ENCODE assay signal across 16 cellular contexts in genomic region chr2:166334800-166335199, GRCh38. TPM values are rescaled to one million over a fixed set of nuclear protein-coding genes. Genes with fewer than 3 reads are reported as not detected.
"Had no signal": no experiment of that assay in that cellular context is flagged by ENCODE, and none has a peak within 500 bp of the region (broad histone marks: within the 10 kb centered on the region; RNA-seq: fewer than 3 reads in every experiment).

No MANE protein-coding gene starts in this region.

- H3K36me3 ChIP-seq: ascending aorta, breast epithelium, gastroesophageal sphincter, ovary, sigmoid colon, spleen, upper lobe of right lung had no signal

- H3K9me3 ChIP-seq: ascending aorta, breast epithelium, gastroesophageal sphincter, ovary, sigmoid colon, spleen, upper lobe of right lung had no signal

- H3K4me3 ChIP-seq: ascending aorta, breast epithelium, gastroesophageal sphincter, ovary, sigmoid colon, spleen, upper lobe of right lung had no signal

- DNase-seq: activated CD4-positive, alpha-beta T cell treated with anti-CD3 and anti-CD28 coated beads, Interleukin-2, amount 50 U/mL, for 1 hour; activated naive CD4-positive, alpha-beta T cell treated with Interleukin-2 at 50 U/mL for 16 hours; activated T-cell treated with anti-CD3 and anti-CD28 coated beads for 4 hours; cerebellar nuclear complex; effector memory CD8-positive, alpha-beta T cell; mammary epithelial cell; ovary; sigmoid colon; spleen; stimulated activated naive CD8-positive, alpha-beta T cell treated with anti-CD3 and anti-CD28 coated beads, Interleukin-15, amount 100 ng/mL, for 72 hours; T1000; upper lobe of right lung had no signal

- H3K27ac ChIP-seq: ascending aorta, breast epithelium, gastroesophageal sphincter, ovary, sigmoid colon, upper lobe of right lung had no signal

RNA-seq across cellular contexts. Expression of gene SCN9A, which starts 40.9 kb away (rescaled TPM):
- total RNA-seq: activated CD8-positive, alpha-beta memory T cell treated with anti-CD3 and anti-CD28 coated beads for 36 hours had no signal
